1 cellular context compared by ENCODE assay signal in the genomic region with DNA sequence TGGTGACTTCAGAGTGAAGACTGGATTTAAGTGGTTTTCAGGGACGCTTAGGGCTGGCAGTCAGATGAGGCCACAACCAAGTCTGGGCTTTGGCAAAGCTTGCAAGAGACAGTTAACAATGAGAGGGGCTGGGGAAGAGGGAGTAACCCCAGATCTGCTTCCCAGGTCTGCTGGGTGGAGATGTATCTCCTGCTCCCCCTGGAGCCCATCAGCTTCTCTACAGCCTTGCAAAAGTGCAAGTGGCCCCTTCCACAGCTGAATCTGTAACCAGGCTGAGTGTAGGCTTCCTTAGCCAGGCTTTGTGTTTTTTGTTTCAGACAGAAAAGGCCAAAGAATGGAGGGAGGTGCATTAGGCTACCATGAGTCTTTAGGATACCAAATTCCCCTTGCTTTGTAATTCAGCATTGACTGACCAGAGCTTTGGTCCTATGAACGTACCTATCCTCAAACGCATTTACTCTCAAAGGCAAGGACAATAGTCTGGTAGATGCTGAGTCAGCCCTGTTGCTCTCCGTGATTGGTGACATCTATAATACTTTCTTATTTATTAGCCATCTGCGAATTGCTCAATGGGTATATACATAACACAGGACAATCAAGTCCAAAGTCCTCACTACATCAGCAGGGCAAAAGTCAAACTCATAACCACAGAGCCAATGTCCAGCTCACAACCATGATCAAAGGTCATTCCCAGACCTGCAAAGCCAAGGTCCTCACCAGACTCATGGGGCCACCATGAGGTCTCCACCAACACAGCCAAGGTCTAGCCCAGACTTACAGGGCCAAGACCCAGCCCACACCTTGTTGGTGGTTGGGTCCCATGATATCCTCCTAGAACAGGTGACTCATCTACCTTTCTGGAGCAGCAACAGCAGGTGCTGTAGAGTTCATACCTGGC.
TF ChIP-seq lines count a peak whose summit lies in the region.

No MANE protein-coding gene starts in this region.

TF ChIP-seq in WTC11, 78 proteins besides CTCF, POLR2A, EP300 and RAD21 (continued from another document):
- no peak for TF ChIP-seq ZNF281 (CRISPR knock-in tag; IDR thresholded peaks at IDR 0.05)
- TF ChIP-seq MLX (CRISPR knock-in tag; IDR thresholded peaks at IDR 0.05), result no peak
- no peak for TF ChIP-seq ETV6 (CRISPR knock-in tag; IDR thresholded peaks at IDR 0.05)
- TF ChIP-seq CREB1 (CRISPR knock-in tag; IDR thresholded peaks at IDR 0.05), result no peak
